In the genomic region with DNA sequence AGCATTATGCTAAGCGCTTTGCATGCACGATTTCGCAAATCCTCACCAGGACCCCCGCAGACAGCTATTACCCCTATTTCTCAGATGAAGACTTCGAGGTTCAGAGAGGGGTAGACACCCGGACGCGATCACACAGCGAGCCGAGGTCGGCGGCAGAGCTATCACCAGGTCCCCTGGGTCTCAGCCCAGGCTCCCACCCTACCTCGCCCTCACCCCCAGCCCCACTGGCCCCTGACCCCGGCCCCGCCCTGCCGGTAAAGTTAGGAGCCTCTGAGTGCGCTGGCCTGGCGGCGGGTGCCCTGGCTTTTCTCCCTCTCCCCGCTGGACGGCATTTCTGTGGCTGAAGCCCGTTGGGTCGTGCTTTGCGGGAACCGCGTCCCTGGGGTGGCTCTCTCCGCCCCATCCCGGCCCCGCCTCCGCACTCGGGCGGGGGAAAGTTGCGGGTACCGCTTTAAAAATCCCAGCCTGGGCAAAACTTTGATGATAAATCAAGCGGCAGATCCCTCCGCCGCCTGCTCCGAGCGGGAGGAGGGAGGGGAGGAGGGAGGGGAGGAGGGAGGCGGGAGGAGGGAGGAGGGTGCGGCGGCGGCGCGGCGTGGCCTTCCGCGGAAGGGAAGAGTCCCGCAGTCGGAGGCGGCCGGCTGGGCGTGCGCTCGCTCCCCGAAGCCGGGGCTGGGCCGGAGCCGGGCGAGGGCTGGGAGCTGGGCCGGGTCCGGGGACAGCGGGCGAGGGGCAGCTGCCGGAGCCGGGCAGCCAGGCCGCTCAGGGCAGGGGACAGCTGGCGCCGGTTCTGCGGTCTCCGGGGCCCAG, we compare ENCODE assay signal across 8 cellular contexts. TPM values are rescaled to one million over a fixed set of nuclear protein-coding genes. Genes with fewer than 3 reads are reported as not detected.
DNase-seq lines count a peak whose midpoint lies in the region; ATAC-seq and TF ChIP-seq lines count a peak whose summit lies in the region.

A gene with protein sequence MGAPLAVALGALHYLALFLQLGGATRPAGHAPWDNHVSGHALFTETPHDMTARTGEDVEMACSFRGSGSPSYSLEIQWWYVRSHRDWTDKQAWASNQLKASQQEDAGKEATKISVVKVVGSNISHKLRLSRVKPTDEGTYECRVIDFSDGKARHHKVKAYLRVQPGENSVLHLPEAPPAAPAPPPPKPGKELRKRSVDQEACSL (plus strand): TSS at position 624 of the 810 bp plus-strand sequence. CDS start 224 bp downstream, outside the sequence.

- no peak for TF ChIP-seq POLR2A in Peyer's patch (IDR thresholded peaks at IDR 0.05)

- ATAC-seq in GM18519 (IDR thresholded peaks at IDR 0.05; ENCODE audit: low FRiP score, unreplicated experiment), result no peak
- ATAC-seq in GM21423 (IDR thresholded peaks at IDR 0.05; ENCODE audit: unreplicated experiment), result no peak

- DNase-seq in NCI-H82 (lab: John Stamatoyannopoulos, UW) (peak; percentile 36), NCI-H82 treated with DMSO at 0.1 percent for 48 hours (lab: John Stamatoyannopoulos, UW; ENCODE audit: unreplicated experiment) (no peak), Peyer's patch (no peak), epithelial cell of esophagus (ENCODE audit: low read depth) (peak; percentile 74), AML-193 (lab: John Stamatoyannopoulos, UW) (no peak)

- H3K4me1 ChIP-seq in Peyer's patch, result peaks cover 0 to 16% (median 6%) of the 10 kb centered on the region in 4 donors
- peaks cover 18% of the 10 kb centered on the region for H3K4me1 ChIP-seq in muscle layer of colon (ENCODE audit: insufficient read depth, low read length)

- no peaks in the 10 kb centered on the region for H3K9me3 ChIP-seq in Peyer's patch
- no peaks in the 10 kb centered on the region for H3K9me3 ChIP-seq in muscle layer of colon (ENCODE audit: low read length)

- H3K4me3 ChIP-seq in Peyer's patch (peak within 1 kb of the TSS; percentile 17 to 46 (median 40)), epithelial cell of esophagus (ENCODE audit: low read length) (peak within 1 kb of the TSS; percentile 43), muscle layer of colon (ENCODE audit: low read depth in 1 of 2, low read length in 2 of 2) (peak within 1 kb of the TSS; percentile 14 to 50)

- H3K27me3 ChIP-seq in Peyer's patch (peaks cover 0 to 12% of the 10 kb centered on the region in 2 donors), muscle layer of colon (ENCODE audit: control insufficient read depth in 1 of 2, insufficient read depth in 2 of 2, low read length in 2 of 2) (peaks cover 0 to 7% of the 10 kb centered on the region in 2 donors)

- H3K27ac ChIP-seq in Peyer's patch (no peak within 1 kb of the TSS), muscle layer of colon (ENCODE audit: low read depth, low read length) (no peak within 1 kb of the TSS)

- TF ChIP-seq CTCF in Peyer's patch (IDR thresholded peaks at IDR 0.05) (no peak), epithelial cell of esophagus (IDR thresholded peaks at IDR 0.05; ENCODE audit: insufficient read depth, low read depth, low read length, missing control alignments) (no peak)

- no peaks in the 10 kb centered on the region for H3K36me3 ChIP-seq in Peyer's patch
- no peaks in the 10 kb centered on the region for H3K36me3 ChIP-seq in muscle layer of colon (ENCODE audit: insufficient read depth, low read length)

- H3K9ac ChIP-seq in muscle layer of colon (ENCODE audit: low read length), result no peak within 1 kb of the TSS

RNA-seq across cellular contexts. Expression of the gene that starts here (rescaled TPM):
- 1 to 10 TPM in 1 of 4 donors, under 1 TPM in 2, not detected in 1; 0.57 to 3.7 (median 0.80) TPM for total RNA-seq in Peyer's patch

Comparison
In these comparisons a context has a peak if more than half of its experiments do, and no peak if none do; other contexts are left out.
1. DNase-seq: peak in NCI-H82 (single experiment) and epithelial cell of esophagus (single experiment); none in NCI-H82 treated with DMSO at 0.1 percent for 48 hours (single experiment), Peyer's patch (0 of 3) and AML-193 (0 of 2).
2. Peak in every context shown above with its lines, with median percentiles within 50 percentile points of each other: H3K4me3 ChIP-seq.